ENCODE assay signal across 13 cellular contexts in the genomic region with DNA sequence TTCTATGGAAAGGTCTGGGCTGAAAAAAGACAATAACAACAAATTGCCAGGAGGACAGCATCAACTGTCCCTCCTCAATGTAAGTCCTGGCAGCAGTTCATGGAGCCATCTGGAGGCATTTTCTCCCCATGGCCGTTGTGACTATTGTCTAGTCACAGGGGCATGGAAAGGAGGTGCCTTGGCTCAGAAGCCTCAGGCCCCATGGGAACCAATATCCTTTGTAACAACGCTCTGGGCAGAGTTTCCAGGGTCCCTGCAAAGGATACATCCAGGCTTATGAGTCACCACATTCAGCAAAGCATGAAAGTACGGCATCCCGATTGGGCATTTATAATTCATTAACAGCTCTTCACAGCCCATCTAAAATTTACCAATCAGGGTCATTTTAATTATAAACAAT.
A peak's percentile ranks its signal among the peaks of the same experiment; 100 is the strongest.
DNase-seq lines count a peak whose midpoint lies in the region; ATAC-seq lines count a peak whose summit lies in the region.
"Had no signal": no experiment of that assay in that cellular context is flagged by ENCODE, and none has a peak within 500 bp of the region (broad histone marks: within the 10 kb centered on the region; RNA-seq: fewer than 3 reads in every experiment).

No MANE protein-coding gene starts in this region.

- H3K36me3 Mint-ChIP-seq in memory B cell = peaks cover 19% of the 10 kb centered on the region
- H3K36me3 Mint-ChIP-seq: natural killer cell had no signal

- no peaks in the 10 kb centered on the region for H3K27me3 Mint-ChIP-seq in memory B cell

- peak overlapping the region; percentile 6 for H3K27ac Mint-ChIP-seq in memory B cell

- peak overlapping the region; percentile 72 for H3K27ac ChIP-seq in cingulate gyrus (ENCODE audit: low read depth, low read length)

- ATAC-seq in memory B cell (ENCODE audit: low read depth) = no peak
- no peak for ATAC-seq in GM21526 (IDR thresholded peaks at IDR 0.05; ENCODE audit: low FRiP score, unreplicated experiment)
- no peak for ATAC-seq in GM18868 (IDR thresholded peaks at IDR 0.05; ENCODE audit: unreplicated experiment)
- ATAC-seq: HepG2, natural killer cell had no signal

- H3K9me3 Mint-ChIP-seq in memory B cell = no peaks in the 10 kb centered on the region
- H3K9me3 Mint-ChIP-seq: natural killer cell had no signal

- H3K4me3 Mint-ChIP-seq in memory B cell = no peak overlapping the region
- H3K4me3 Mint-ChIP-seq: natural killer cell had no signal

- peaks cover 5% of the 10 kb centered on the region for H3K4me1 Mint-ChIP-seq in memory B cell

- peak; percentile 49 for DNase-seq in AG20443 (ENCODE audit: low spot score)
- peak; percentile 11 for DNase-seq in HT1080 (ENCODE audit: low read depth)
- no peak for DNase-seq in memory B cell (ENCODE audit: low spot score in 2 of 2)
- no peak for DNase-seq in iPS-NIHi11 (ENCODE audit: low spot score)
- DNase-seq in NK-92 treated with Interleukin-12 subunit alpha and Interleukin-12 subunit beta, amount 100 ng/mL, for 24 hours (lab: John Stamatoyannopoulos, UW) = no peak
- DNase-seq: DMS53, natural killer cell, NCI-H774, T-helper 2 cell had no signal

Comparison
In these comparisons a context has a peak if more than half of its experiments do, and no peak if none do; other contexts are left out.
1. DNase-seq: peak in AG20443 (single experiment) and HT1080 (single experiment); none in memory B cell (0 of 2), iPS-NIHi11 (single experiment) and NK-92 treated with Interleukin-12 subunit alpha and Interleukin-12 subunit beta, amount 100 ng/mL, for 24 hours (single experiment).